ENCODE assay signal across 8 cellular contexts in the genomic region with DNA sequence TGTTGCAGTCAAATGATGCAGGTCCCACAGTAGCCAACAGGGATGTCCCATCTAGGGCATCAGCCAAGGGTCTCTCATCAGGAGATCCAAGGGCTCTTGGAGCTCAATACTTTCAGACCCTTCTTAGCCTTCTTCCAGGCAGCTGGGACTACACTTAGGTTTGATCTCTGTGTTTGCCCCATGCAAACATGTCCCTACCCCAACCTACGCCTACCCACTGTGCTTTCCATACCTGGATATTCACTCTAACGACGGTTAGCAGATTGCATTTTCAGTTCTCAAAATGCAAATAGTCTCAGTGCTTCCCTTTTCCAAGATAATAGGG. TPM values are rescaled to one million over a fixed set of nuclear protein-coding genes. Genes with fewer than 3 reads are reported as not detected.
DNase-seq lines count a peak whose midpoint lies in the region; ATAC-seq, FAIRE-seq and TF ChIP-seq lines count a peak whose summit lies in the region.

No MANE protein-coding gene starts in this region.

- 18 to 20% methylated on average over 3 of the region's 3 CpGs for WGBS in pancreas, 2 donors

- no peak for TF ChIP-seq CTCF in pancreas (IDR thresholded peaks at IDR 0.05)

- ATAC-seq in GM18511 (IDR thresholded peaks at IDR 0.05; ENCODE audit: unreplicated experiment) (peak; percentile 4), pancreas (no peak), GM21619 (IDR thresholded peaks at IDR 0.05; ENCODE audit: unreplicated experiment) (no peak)

- no peak for FAIRE-seq in pancreas (lab: Jason Lieb, UNC)

- no peak for DNase-seq in Jurkat, Clone E6-1 (ENCODE audit: low read depth, low spot score)
- DNase-seq in pancreas (no peak), epidermal melanocyte (ENCODE audit: insufficient read length, low spot score) (no peak), OCI-M1 (lab: John Stamatoyannopoulos, UW) (no peak), germinal center (ENCODE audit: low spot score) (no peak)

- H3K27ac ChIP-seq in cingulate gyrus (ENCODE audit: low read depth, low read length) (peak overlapping the region; percentile 93), pancreas (peak overlapping the region; percentile 92 to 99 (median 93))

- no peaks in the 10 kb centered on the region for H3K9me3 ChIP-seq in pancreas

- H3K27me3 ChIP-seq in pancreas = no peaks in the 10 kb centered on the region

- no peaks in the 10 kb centered on the region for H3K36me3 ChIP-seq in pancreas

- intact Hi-C loops in pancreas (cut with DNase I) = loop anchor here in 2 of 3 donors (10.0 kb wide), 1 partner anchor 320 kb away; no protein-coding TSS in a partner anchor

- peaks cover 30 to 33% (median 31%) of the 10 kb centered on the region in 3 donors for H3K4me1 ChIP-seq in pancreas

- peak overlapping the region; percentile 91 for H3K4me3 ChIP-seq in Jurkat, Clone E6-1 (ENCODE audit: low read length)
- peak overlapping the region in 1 of 4 donors; percentile 73 for H3K4me3 ChIP-seq in pancreas

RNA-seq across cellular contexts. Expression of a gene that starts 0.8 kb away (rescaled TPM):
- 99.8 TPM for polyA plus RNA-seq in Jurkat, Clone E6-1 (2012; ENCODE audit: insufficient read depth, insufficient read length)
- 10 to 100 TPM; 22.0 to 44.0 (median 24.6) TPM for total RNA-seq in pancreas
- 10 to 100 TPM; 13.6 to 16.9 TPM for polyA plus RNA-seq in pancreas

RNA-seq across cellular contexts. Expression of a gene that starts 13.7 kb away (rescaled TPM):
- 22.0 TPM for polyA plus RNA-seq in Jurkat, Clone E6-1 (2012; ENCODE audit: insufficient read depth, insufficient read length)
- 10 to 100 TPM; 10.5 to 17.7 (median 13.4) TPM for total RNA-seq in pancreas
- polyA plus RNA-seq in pancreas = 10 to 100 TPM; 32.4 to 36.5 TPM
